ENCODE assay signal across 1 cellular context in genomic region chr2:207839575-207839974, GRCh38.
TF ChIP-seq lines count a peak whose summit lies in the region.

No MANE protein-coding gene starts in this region.

TF ChIP-seq in WTC11, 78 proteins besides CTCF, POLR2A, EP300 and RAD21:
- TF ChIP-seq ERG (CRISPR knock-in tag; IDR thresholded peaks at IDR 0.05) = no peak
- peak; percentile 96 for TF ChIP-seq ZNF121 (CRISPR knock-in tag; IDR thresholded peaks at IDR 0.05)
- TF ChIP-seq CBFB (CRISPR knock-in tag; IDR thresholded peaks at IDR 0.05; ENCODE audit: low read depth) = no peak
- TF ChIP-seq KAT7 (CRISPR knock-in tag; IDR thresholded peaks at IDR 0.05; ENCODE audit: borderline replicate concordance) = no peak
- no peak for TF ChIP-seq ATF2 (CRISPR knock-in tag; IDR thresholded peaks at IDR 0.05; ENCODE audit: borderline replicate concordance, low read depth)
TF ChIP-seq in WTC11: peak in this region for 1.
